Comparison of ENCODE assay signal across 8 cellular contexts in the genomic region with DNA sequence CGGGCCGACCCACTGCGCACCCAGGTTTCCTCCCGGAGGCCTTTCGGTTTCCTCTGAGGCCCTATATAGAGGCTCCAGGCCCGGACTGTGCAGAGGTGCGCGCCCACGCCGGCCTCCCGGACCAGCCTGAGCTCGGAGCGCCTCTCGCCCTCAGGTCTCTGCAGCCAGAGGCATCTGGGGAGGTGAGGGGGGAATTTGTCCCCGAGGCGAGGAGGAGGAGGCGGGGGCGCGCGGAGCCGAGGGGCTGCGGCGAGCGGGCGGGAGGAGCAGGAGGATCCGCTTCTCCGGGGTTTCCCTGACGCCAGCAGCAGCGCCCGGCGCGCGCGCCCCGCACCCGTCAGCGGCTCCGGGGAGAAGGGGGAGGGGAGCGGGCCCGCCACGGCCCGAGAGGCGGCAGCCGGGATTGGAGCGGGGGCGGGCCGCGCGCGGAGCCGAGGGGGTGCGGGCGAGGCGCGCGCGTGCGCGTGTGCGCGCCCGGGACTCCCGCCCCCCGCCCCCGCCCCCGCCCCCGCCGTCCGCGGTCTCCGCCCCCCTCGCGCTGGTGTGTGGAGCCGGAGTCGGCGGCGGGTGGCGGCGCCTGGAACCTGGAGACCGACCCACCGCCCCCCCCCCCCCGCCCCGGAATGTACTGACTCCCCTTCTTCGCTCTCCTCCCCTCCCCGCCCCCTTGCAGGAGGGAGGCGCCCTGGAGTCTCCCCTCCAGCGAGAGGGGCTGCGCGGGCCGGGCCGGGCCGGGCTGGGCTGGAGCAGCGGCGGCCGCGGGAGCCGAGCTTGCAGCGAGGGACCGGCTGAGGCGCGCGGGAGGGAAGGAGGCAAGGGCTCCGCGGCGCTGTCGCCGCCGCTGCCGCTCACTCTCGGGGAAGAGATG. TPM values are rescaled to one million over a fixed set of nuclear protein-coding genes. Genes with fewer than 3 reads are reported as not detected.
DNase-seq lines count a peak whose midpoint lies in the region; ATAC-seq, FAIRE-seq and TF ChIP-seq lines count a peak whose summit lies in the region.

A gene with protein sequence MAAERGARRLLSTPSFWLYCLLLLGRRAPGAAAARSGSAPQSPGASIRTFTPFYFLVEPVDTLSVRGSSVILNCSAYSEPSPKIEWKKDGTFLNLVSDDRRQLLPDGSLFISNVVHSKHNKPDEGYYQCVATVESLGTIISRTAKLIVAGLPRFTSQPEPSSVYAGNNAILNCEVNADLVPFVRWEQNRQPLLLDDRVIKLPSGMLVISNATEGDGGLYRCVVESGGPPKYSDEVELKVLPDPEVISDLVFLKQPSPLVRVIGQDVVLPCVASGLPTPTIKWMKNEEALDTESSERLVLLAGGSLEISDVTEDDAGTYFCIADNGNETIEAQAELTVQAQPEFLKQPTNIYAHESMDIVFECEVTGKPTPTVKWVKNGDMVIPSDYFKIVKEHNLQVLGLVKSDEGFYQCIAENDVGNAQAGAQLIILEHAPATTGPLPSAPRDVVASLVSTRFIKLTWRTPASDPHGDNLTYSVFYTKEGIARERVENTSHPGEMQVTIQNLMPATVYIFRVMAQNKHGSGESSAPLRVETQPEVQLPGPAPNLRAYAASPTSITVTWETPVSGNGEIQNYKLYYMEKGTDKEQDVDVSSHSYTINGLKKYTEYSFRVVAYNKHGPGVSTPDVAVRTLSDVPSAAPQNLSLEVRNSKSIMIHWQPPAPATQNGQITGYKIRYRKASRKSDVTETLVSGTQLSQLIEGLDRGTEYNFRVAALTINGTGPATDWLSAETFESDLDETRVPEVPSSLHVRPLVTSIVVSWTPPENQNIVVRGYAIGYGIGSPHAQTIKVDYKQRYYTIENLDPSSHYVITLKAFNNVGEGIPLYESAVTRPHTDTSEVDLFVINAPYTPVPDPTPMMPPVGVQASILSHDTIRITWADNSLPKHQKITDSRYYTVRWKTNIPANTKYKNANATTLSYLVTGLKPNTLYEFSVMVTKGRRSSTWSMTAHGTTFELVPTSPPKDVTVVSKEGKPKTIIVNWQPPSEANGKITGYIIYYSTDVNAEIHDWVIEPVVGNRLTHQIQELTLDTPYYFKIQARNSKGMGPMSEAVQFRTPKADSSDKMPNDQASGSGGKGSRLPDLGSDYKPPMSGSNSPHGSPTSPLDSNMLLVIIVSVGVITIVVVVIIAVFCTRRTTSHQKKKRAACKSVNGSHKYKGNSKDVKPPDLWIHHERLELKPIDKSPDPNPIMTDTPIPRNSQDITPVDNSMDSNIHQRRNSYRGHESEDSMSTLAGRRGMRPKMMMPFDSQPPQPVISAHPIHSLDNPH (N-terminal part only) (plus strand): TSS at position 653 of the 868 bp plus-strand sequence. CDS start 213 bp downstream, at position 866.

- peak within 1 kb of the TSS; percentile 72 to 89 for H3K4me3 ChIP-seq in kidney (ENCODE audit: low read length in 2 of 2)

- FAIRE-seq in kidney (lab: Jason Lieb, UNC), result no peak

- H3K9me3 Mint-ChIP-seq in chondrocyte (ENCODE audit: low read depth), result no peaks in the 10 kb centered on the region

- H3K9me3 ChIP-seq in kidney (ENCODE audit: control insufficient read depth in 1 of 2, low read length in 2 of 2), result no peaks in the 10 kb centered on the region

- intact Hi-C loops in kidney (cut with DNase I), result no loop called here

- DNase-seq in NCI-H2227 (lab: John Stamatoyannopoulos, UW; ENCODE audit: unreplicated experiment) (peak; percentile 92), chondrocyte (ENCODE audit: low spot score) (peak; percentile 94), kidney (peak; percentile 95)
- DNase-seq in activated CD4-positive, alpha-beta T cell treated with anti-CD3 and anti-CD28 coated beads for 4 hours, result peak; percentile 76 to 79
- peak; percentile 35 to 77 (median 56) for DNase-seq in stimulated activated CD4-positive, alpha-beta T cell treated with anti-CD3 and anti-CD28 coated beads, Interleukin-12 subunit alpha, Interleukin-12 subunit beta, amount 100 ng/mL, for 48 hours (ENCODE audit: low read depth in 2 of 3, low spot score in 1 of 3)
- no peak for DNase-seq in NK-92 treated with Interleukin-12 subunit alpha and Interleukin-12 subunit beta, amount 100 ng/mL, for 24 hours (lab: John Stamatoyannopoulos, UW)

- peak within 1 kb of the TSS; percentile 69 for H3K27ac Mint-ChIP-seq in chondrocyte (ENCODE audit: unreplicated experiment)

- peak within 1 kb of the TSS; percentile 84 for H3K4me3 Mint-ChIP-seq in chondrocyte (ENCODE audit: unreplicated experiment)

- TF ChIP-seq CTCF in chondrocyte (IDR thresholded peaks at IDR 0.05) (no peak), kidney (IDR thresholded peaks at IDR 0.05; ENCODE audit: borderline replicate concordance, extremely low read depth, insufficient read depth) (no peak)

- peaks cover 9% of the 10 kb centered on the region for H3K27me3 Mint-ChIP-seq in chondrocyte (ENCODE audit: low read depth)

- peaks cover 0 to 4% of the 10 kb centered on the region in 2 donors for H3K4me1 ChIP-seq in kidney (ENCODE audit: control insufficient read depth in 1 of 2, insufficient read depth in 1 of 2, low read depth in 1 of 2, low read length in 2 of 2)

- no peaks in the 10 kb centered on the region for H3K36me3 Mint-ChIP-seq in chondrocyte (ENCODE audit: low read depth)

- H3K27ac ChIP-seq in kidney (ENCODE audit: low read depth in 2 of 2, low read length in 2 of 2), result peak within 1 kb of the TSS; percentile 90 to 91

- peaks cover 12% of the 10 kb centered on the region for H3K4me1 Mint-ChIP-seq in chondrocyte (ENCODE audit: low read depth)

- ATAC-seq in GM18511 (IDR thresholded peaks at IDR 0.05; ENCODE audit: unreplicated experiment) (peak; percentile 68), HG03064 (IDR thresholded peaks at IDR 0.05; ENCODE audit: low read depth, unreplicated experiment) (peak; percentile 61)

- H3K9ac ChIP-seq in kidney (ENCODE audit: low read length in 2 of 2), result peak within 1 kb of the TSS; percentile 67 to 79

- H3K36me3 ChIP-seq in kidney (ENCODE audit: control insufficient read depth in 1 of 2, insufficient read depth in 2 of 2, low read length in 2 of 2), result no peaks in the 10 kb centered on the region

RNA-seq across cellular contexts. Expression of the gene that starts here (rescaled TPM):
- total RNA-seq in chondrocyte (40.9 to 50.0 TPM (median 42.1 TPM) in 3 replicates), kidney (43.3 TPM)
- polyA plus RNA-seq in kidney (ENCODE audit: insufficient read depth, low read depth, low replicate concordance), result 12.4 TPM
